ENCODE assay signal across 10 cellular contexts in the genomic region with DNA sequence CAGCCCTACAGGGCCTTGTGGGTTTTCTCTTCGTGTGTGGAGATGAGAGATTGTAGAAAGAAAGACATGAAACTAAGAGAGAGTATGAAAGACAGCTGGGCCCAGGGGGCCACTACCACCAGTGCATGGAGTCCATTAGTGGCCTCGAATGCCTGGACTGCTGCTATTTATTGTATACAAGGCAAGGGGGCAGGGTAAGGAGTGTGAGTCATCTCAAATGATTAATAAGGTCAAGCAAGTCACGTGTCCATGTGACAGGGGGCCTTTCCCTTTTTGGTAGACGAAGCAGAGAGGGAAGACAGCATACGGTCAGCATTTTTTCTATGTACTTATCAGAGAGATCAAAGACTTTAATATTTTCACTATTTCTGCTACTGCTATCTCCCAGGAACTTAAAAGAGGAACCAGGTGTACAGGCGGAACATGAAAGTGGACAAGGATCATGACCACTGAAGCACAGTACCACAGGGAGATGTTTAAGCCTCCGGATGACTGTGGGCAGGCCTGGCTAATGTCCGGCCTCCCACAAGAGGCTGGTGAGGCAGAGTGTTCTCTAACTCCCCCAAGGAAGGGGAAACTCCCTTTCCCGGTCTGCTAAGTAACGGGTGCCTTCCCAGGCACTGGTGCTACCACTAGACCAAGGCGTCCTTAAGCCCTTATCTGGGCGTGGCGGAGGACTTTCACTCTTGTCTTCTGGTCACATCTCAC. TPM values are rescaled to one million over a fixed set of nuclear protein-coding genes. Genes with fewer than 3 reads are reported as not detected.
DNase-seq lines count a peak whose midpoint lies in the region; ATAC-seq, FAIRE-seq and TF ChIP-seq lines count a peak whose summit lies in the region.
"Had no signal": no experiment of that assay in that cellular context is flagged by ENCODE, and none has a peak within 500 bp of the region (broad histone marks: within the 10 kb centered on the region; RNA-seq: fewer than 3 reads in every experiment).

No MANE protein-coding gene starts in this region.

- in situ Hi-C loops in K562 (cut with MboI): loop anchor here (5.0 kb wide), 1 partner anchor 134 kb away; a partner anchor contains a TSS

- DNase-seq in right atrium auricular region (ENCODE audit: low spot score) (peak; percentile 62), cardiac septum (ENCODE audit: low spot score) (no peak), K562 (ENCODE audit: extremely low read depth in 1 of 4, low spot score in 3 of 4) (peak; percentile 31 to 86 (median 39)), lower lobe of right lung (no peak), vagina (ENCODE audit: extremely low spot score in 2 of 2) (no peak)
- DNase-seq: foreskin keratinocyte had no signal

- POLR2A ChIA-PET in K562 (lab: Yijun Ruan, JAX): interaction anchor here (0.5 to 2.0 kb wide), 11 partner anchors 10 to 166 kb away, joined by 3 to 6 read pairs (median 4); a partner anchor contains a TSS

- intact Hi-C loops in cardiac septum (cut with DNase I) (loop anchor here (5.0 kb wide), 1 partner anchor 119 kb away; no protein-coding TSS in a partner anchor), K562 (cut with micrococcal nuclease) (loop anchor here (2.0 to 10.0 kb wide), 4 partner anchors 26 to 444 kb away; a partner anchor contains a TSS), lower lobe of right lung (cut with DNase I) (no loop called here), vagina (cut with DNase I) (loop anchor here (5.0 kb wide), 1 partner anchor 134 kb away; a partner anchor contains a TSS)

- H3K4me2 ChIP-seq in K562 (ENCODE audit: insufficient read depth, low read length): peak overlapping the region; percentile 74

- H3K27ac ChIP-seq in right atrium auricular region (peak overlapping the region; percentile 24 to 62), K562 (ENCODE audit: extremely low read depth, low read depth, low read length) (peak overlapping the region; percentile 89), lower lobe of right lung (peak overlapping the region; percentile 67), vagina (peak overlapping the region; percentile 57)
- H3K27ac ChIP-seq: foreskin keratinocyte, HL-60 had no signal

- peak overlapping the region; percentile 58 to 85; a peak in 3 of 4 replicates for H3K9ac ChIP-seq in K562 (ENCODE audit: insufficient read depth in 1 of 2, low read depth in 2 of 2, low read length in 2 of 2)

- TF ChIP-seq POLR2A in K562 (conservative IDR thresholded peaks at IDR 0.05): peak; percentile 48
- TF ChIP-seq POLR2A in vagina (IDR thresholded peaks at IDR 0.05): no peak

- peak overlapping the region; percentile 89 for H2AFZ ChIP-seq in K562 (ENCODE audit: low read depth, low read length)

- TSS peak; percentile 97 for BruUV-seq in K562 (replicated peaks; lab: Mats Ljungman, UMichigan)

- peak; percentile 32; the same call in 1 of the 2 replicates for TF ChIP-seq EP300 in K562 (IDR thresholded peaks at IDR 0.05; ENCODE audit: low read length)

- H3K4me1 ChIP-seq in right atrium auricular region (peaks cover 0 to 7% of the 10 kb centered on the region in 2 donors), K562 (replicated peaks in 1 of 2; ENCODE audit: control insufficient read depth in 2 of 2, insufficient read depth in 2 of 2, low read length in 2 of 2) (peaks cover 24 to 34% of the 10 kb centered on the region in 2 experiments), lower lobe of right lung (peaks cover 20% of the 10 kb centered on the region), vagina (peaks cover 22% of the 10 kb centered on the region)
- H3K4me1 ChIP-seq: foreskin keratinocyte had no signal

- TF ChIP-seq RAD21 in K562 (CRISPR knock-in tag; conservative IDR thresholded peaks at IDR 0.05 in 1 of 2, IDR thresholded peaks at IDR 0.05 in 1 of 2): no peak

- no peaks in the 10 kb centered on the region for H3K79me2 ChIP-seq in K562 (ENCODE audit: control insufficient read depth, insufficient read depth, low read length)

- TF ChIP-seq CTCF in right atrium auricular region (IDR thresholded peaks at IDR 0.05): no peak
- TF ChIP-seq CTCF in K562 (IDR thresholded peaks at IDR 0.05 in 2 of 3, conservative IDR thresholded peaks at IDR 0.05 in 1 of 3; ENCODE audit: insufficient read depth in 2 of 3, low read depth in 1 of 3, low read length in 3 of 3): no peak
- TF ChIP-seq CTCF in lower lobe of right lung (IDR thresholded peaks at IDR 0.05): no peak
- no peak for TF ChIP-seq CTCF in vagina (IDR thresholded peaks at IDR 0.05)

- H3K27me3 ChIP-seq in right atrium auricular region (no peaks in the 10 kb centered on the region), K562 (ENCODE audit: control insufficient read depth in 2 of 2, insufficient read depth in 2 of 2, low read length in 2 of 2) (no peaks in the 10 kb centered on the region), lower lobe of right lung (ENCODE audit: low read depth) (no peaks in the 10 kb centered on the region), vagina (no peaks in the 10 kb centered on the region)
- H3K27me3 ChIP-seq: foreskin keratinocyte had no signal

- CTCF ChIA-PET in K562 (lab: Yijun Ruan, JAX; ENCODE audit: low intra/inter-chr PET ratio): no interaction called here

- no peaks in the 10 kb centered on the region for H4K20me1 ChIP-seq in K562 (replicated peaks; ENCODE audit: control insufficient read depth, insufficient read depth, low read length)

- FAIRE-seq in K562 (lab: Jason Lieb, UNC): peak; percentile 95

- H3K36me3 ChIP-seq in right atrium auricular region (no peaks in the 10 kb centered on the region), K562 (ENCODE audit: control insufficient read depth, insufficient read depth, low read length) (no peaks in the 10 kb centered on the region), lower lobe of right lung (no peaks in the 10 kb centered on the region), vagina (no peaks in the 10 kb centered on the region)

- 0% methylated on average over 13 of the region's 13 CpGs for WGBS in K562 (ENCODE audit: insufficient coverage, low coverage, missing lambda C conversion rate)

- peak; percentile 76 for ATAC-seq in K562
- ATAC-seq in lower lobe of right lung: peak in 1 of 2 donors; percentile 10
- no peak for ATAC-seq in HG02970 (IDR thresholded peaks at IDR 0.05; ENCODE audit: low FRiP score, unreplicated experiment)
- no peak for ATAC-seq in HG03432 (IDR thresholded peaks at IDR 0.05; ENCODE audit: unreplicated experiment)
- ATAC-seq in HG03442 (IDR thresholded peaks at IDR 0.05; ENCODE audit: unreplicated experiment): no peak
- ATAC-seq: foreskin keratinocyte had no signal

- H3K9me1 ChIP-seq in K562 (ENCODE audit: control insufficient read depth, insufficient read depth, low read length): no peaks in the 10 kb centered on the region

- H3K4me3 ChIP-seq in right atrium auricular region: no peak overlapping the region
- H3K4me3 ChIP-seq in K562: no peak overlapping the region
- no peak overlapping the region for H3K4me3 ChIP-seq in lower lobe of right lung
- no peak overlapping the region for H3K4me3 ChIP-seq in vagina

- H3K9me3 ChIP-seq in right atrium auricular region: no peaks in the 10 kb centered on the region
- H3K9me3 ChIP-seq in K562 (replicated peaks; ENCODE audit: control insufficient read depth, insufficient read depth, low read depth, low read length): no peaks in the 10 kb centered on the region
- H3K9me3 ChIP-seq in lower lobe of right lung: no peaks in the 10 kb centered on the region
- H3K9me3 ChIP-seq in vagina: no peaks in the 10 kb centered on the region

RNA-seq across cellular contexts. Expression of a gene that starts 25.5 kb away (rescaled TPM):
- total RNA-seq in right atrium auricular region (not detected), cardiac septum (not detected), K562 (2014; rRNA removed) (0.33 and 0.77 TPM in 2 replicates), K562 (2014; rRNA removed; fragmentation: Illumina TruSeq; extraction: Trizol) (not detected in 2 replicates), K562 (2015; rRNA removed; fragmentation: Illumina TruSeq; extraction: Trizol) (not detected in 2 replicates), K562 (2021) (not detected in 2 replicates), lower lobe of right lung (not detected), vagina (not detected)
- not detected in 2 replicates for total RNA-seq in K562 (2011; cell fraction: chromatin; rRNA removed; ENCODE audit: low replicate concordance)
- not detected in 2 replicates for total RNA-seq in K562 (2011; cell fraction: nucleolus; rRNA removed)
- total RNA-seq in K562 (2011; cell fraction: nucleoplasm; rRNA removed): not detected in 2 replicates
- polyA plus RNA-seq in K562 (2011; rRNA removed) (not detected in 2 replicates), K562 (2014; fragmentation: Illumina TruSeq; extraction: Trizol) (0.09 TPM in 1 of 2 replicates, not detected in the other), K562 (2014; fragmentation: Nextera tagmentation; extraction: Ambion mirVana) (under 1 TPM in 1 of 2 experiments, not detected in 1; 0.04 TPM), K562 (2014; rRNA removed) (not detected in 2 replicates)
- not detected in 2 replicates for polyA plus RNA-seq in K562 (2011; cell fraction: cytosol; rRNA removed)
- polyA plus RNA-seq in K562 (2011; cell fraction: nucleus; rRNA removed): not detected in 2 replicates
- polyA plus RNA-seq in K562 (2012): 0.30 TPM in 1 of 2 replicates, not detected in the other
- not detected in 2 replicates for polyA minus RNA-seq in K562 (2011; rRNA and poly(A)+ RNA removed)
- not detected in 2 replicates for polyA minus RNA-seq in K562 (2011; cell fraction: cytosol; rRNA and poly(A)+ RNA removed)
- not detected in 2 replicates for polyA minus RNA-seq in K562 (2011; cell fraction: nucleus; rRNA and poly(A)+ RNA removed)
- total RNA-seq: foreskin keratinocyte had no signal
- polyA plus RNA-seq: foreskin keratinocyte had no signal

RNA-seq across cellular contexts. Expression of a gene that starts 28.4 kb away (rescaled TPM):
- 1 to 10 TPM; 3.1 to 3.3 TPM for total RNA-seq in right atrium auricular region
- 1.6 TPM for total RNA-seq in cardiac septum
- 53.2 and 80.3 TPM in 2 replicates for total RNA-seq in K562 (2011; cell fraction: chromatin; rRNA removed; ENCODE audit: low replicate concordance)
- 51.5 and 67.9 TPM in 2 replicates for total RNA-seq in K562 (2011; cell fraction: nucleolus; rRNA removed)
- total RNA-seq in K562 (2011; cell fraction: nucleoplasm; rRNA removed): 56.0 and 63.6 TPM in 2 replicates
- total RNA-seq in K562 (2014; rRNA removed): 15.5 and 17.2 TPM in 2 replicates
- 8.9 TPM in 2 replicates for total RNA-seq in K562 (2014; rRNA removed; fragmentation: Illumina TruSeq; extraction: Trizol)
- total RNA-seq in K562 (2015; rRNA removed; fragmentation: Illumina TruSeq; extraction: Trizol): 5.0 TPM in 2 replicates
- 18.5 and 19.6 TPM in 2 replicates for total RNA-seq in K562 (2021)
- polyA plus RNA-seq in K562 (2011; rRNA removed): 3.2 and 5.0 TPM in 2 replicates
- 2.2 and 4.8 TPM in 2 replicates for polyA plus RNA-seq in K562 (2011; cell fraction: cytosol; rRNA removed)
- 5.3 and 17.6 TPM in 2 replicates for polyA plus RNA-seq in K562 (2011; cell fraction: nucleus; rRNA removed)
- polyA plus RNA-seq in K562 (2012): 4.8 and 9.2 TPM in 2 replicates
- polyA plus RNA-seq in K562 (2014; fragmentation: Illumina TruSeq; extraction: Trizol): 7.9 and 8.8 TPM in 2 replicates
- polyA plus RNA-seq in K562 (2014; fragmentation: Nextera tagmentation; extraction: Ambion mirVana): 1 to 10 TPM; 2.3 to 3.1 TPM
- 16.3 and 18.3 TPM in 2 replicates for polyA plus RNA-seq in K562 (2014; rRNA removed)
- 1.1 and 3.1 TPM in 2 replicates for polyA minus RNA-seq in K562 (2011; rRNA and poly(A)+ RNA removed)
- 1.4 and 4.4 TPM in 2 replicates for polyA minus RNA-seq in K562 (2011; cell fraction: cytosol; rRNA and poly(A)+ RNA removed)
- 3.2 and 5.3 TPM in 2 replicates for polyA minus RNA-seq in K562 (2011; cell fraction: nucleus; rRNA and poly(A)+ RNA removed)
- total RNA-seq in lower lobe of right lung: 13.2 TPM
- total RNA-seq in vagina: 6.4 TPM

RNA-seq across cellular contexts. Expression of a gene that starts 30.0 kb away (rescaled TPM):
- total RNA-seq in right atrium auricular region (10 to 100 TPM; 32.3 to 37.5 TPM), cardiac septum (48.9 TPM), K562 (2014; rRNA removed) (57.8 and 69.7 TPM in 2 replicates), K562 (2014; rRNA removed; fragmentation: Illumina TruSeq; extraction: Trizol) (12.4 and 18.9 TPM in 2 replicates), K562 (2015; rRNA removed; fragmentation: Illumina TruSeq; extraction: Trizol) (31.4 and 32.6 TPM in 2 replicates), K562 (2021) (79.6 and 84.8 TPM in 2 replicates), lower lobe of right lung (60.7 TPM), vagina (41.5 TPM)
- total RNA-seq in K562 (2011; cell fraction: chromatin; rRNA removed; ENCODE audit: low replicate concordance): 51.3 and 119 TPM in 2 replicates
- 57.0 and 58.4 TPM in 2 replicates for total RNA-seq in K562 (2011; cell fraction: nucleolus; rRNA removed)
- total RNA-seq in K562 (2011; cell fraction: nucleoplasm; rRNA removed): 47.7 and 57.1 TPM in 2 replicates
- polyA plus RNA-seq in K562 (2011; rRNA removed) (29.7 and 54.4 TPM in 2 replicates), K562 (2014; fragmentation: Illumina TruSeq; extraction: Trizol) (53.9 and 68.4 TPM in 2 replicates), K562 (2014; fragmentation: Nextera tagmentation; extraction: Ambion mirVana) (10 to 100 TPM in 1 of 2 experiments, 1 to 10 TPM in 1; 3.4 to 17.0 TPM), K562 (2014; rRNA removed) (61.3 and 70.5 TPM in 2 replicates)
- 62.1 and 122 TPM in 2 replicates for polyA plus RNA-seq in K562 (2011; cell fraction: cytosol; rRNA removed)
- 58.1 and 87.7 TPM in 2 replicates for polyA plus RNA-seq in K562 (2011; cell fraction: nucleus; rRNA removed)
- polyA plus RNA-seq in K562 (2012): 50.4 and 57.4 TPM in 2 replicates
- 19.9 and 22.6 TPM in 2 replicates for polyA minus RNA-seq in K562 (2011; rRNA and poly(A)+ RNA removed)
- polyA minus RNA-seq in K562 (2011; cell fraction: cytosol; rRNA and poly(A)+ RNA removed): 31.7 and 42.9 TPM in 2 replicates
- 13.1 and 17.9 TPM in 2 replicates for polyA minus RNA-seq in K562 (2011; cell fraction: nucleus; rRNA and poly(A)+ RNA removed)

RNA-seq across cellular contexts. Expression of a gene that starts 34.1 kb away (rescaled TPM):
- total RNA-seq in right atrium auricular region: not detected
- 0.83 TPM for total RNA-seq in cardiac septum
- 23.8 and 28.5 TPM in 2 replicates for total RNA-seq in K562 (2011; cell fraction: chromatin; rRNA removed; ENCODE audit: low replicate concordance)
- total RNA-seq in K562 (2011; cell fraction: nucleolus; rRNA removed): 10.5 and 17.9 TPM in 2 replicates
- 18.7 and 19.0 TPM in 2 replicates for total RNA-seq in K562 (2011; cell fraction: nucleoplasm; rRNA removed)
- 0.14 and 0.78 TPM in 2 replicates for total RNA-seq in K562 (2014; rRNA removed)
- total RNA-seq in K562 (2014; rRNA removed; fragmentation: Illumina TruSeq; extraction: Trizol): 0.61 and 1.3 TPM in 2 replicates
- 0.40 and 0.49 TPM in 2 replicates for total RNA-seq in K562 (2015; rRNA removed; fragmentation: Illumina TruSeq; extraction: Trizol)
- total RNA-seq in K562 (2021): 2.1 and 2.2 TPM in 2 replicates
- polyA plus RNA-seq in K562 (2011; rRNA removed): 0.54 and 0.57 TPM in 2 replicates
- polyA plus RNA-seq in K562 (2011; cell fraction: cytosol; rRNA removed): 0.16 and 0.67 TPM in 2 replicates
- polyA plus RNA-seq in K562 (2011; cell fraction: nucleus; rRNA removed): 3.1 and 3.5 TPM in 2 replicates
- polyA plus RNA-seq in K562 (2012): 1.4 and 1.7 TPM in 2 replicates
- 0.29 and 1.1 TPM in 2 replicates for polyA plus RNA-seq in K562 (2014; fragmentation: Illumina TruSeq; extraction: Trizol)
- under 1 TPM; 0.24 to 0.73 TPM for polyA plus RNA-seq in K562 (2014; fragmentation: Nextera tagmentation; extraction: Ambion mirVana)
- polyA plus RNA-seq in K562 (2014; rRNA removed): 0.39 and 1.2 TPM in 2 replicates
- 0.63 TPM in 1 of 2 replicates, not detected in the other for polyA minus RNA-seq in K562 (2011; rRNA and poly(A)+ RNA removed)
- not detected in 2 replicates for polyA minus RNA-seq in K562 (2011; cell fraction: cytosol; rRNA and poly(A)+ RNA removed)
- 0.67 and 0.89 TPM in 2 replicates for polyA minus RNA-seq in K562 (2011; cell fraction: nucleus; rRNA and poly(A)+ RNA removed)
- total RNA-seq in lower lobe of right lung: 2.9 TPM
- 2.2 TPM for total RNA-seq in vagina

RNA-seq across cellular contexts. Expression of a gene that starts 40.4 kb away (rescaled TPM):
- total RNA-seq in right atrium auricular region (10 to 100 TPM; 13.6 to 22.9 TPM), cardiac septum (13.6 TPM), K562 (2014; rRNA removed) (2.7 and 3.7 TPM in 2 replicates), K562 (2014; rRNA removed; fragmentation: Illumina TruSeq; extraction: Trizol) (0.58 and 0.61 TPM in 2 replicates), K562 (2015; rRNA removed; fragmentation: Illumina TruSeq; extraction: Trizol) (1.4 and 1.7 TPM in 2 replicates), K562 (2021) (3.4 and 4.6 TPM in 2 replicates), lower lobe of right lung (33.4 TPM), vagina (31.2 TPM)
- total RNA-seq in K562 (2011; cell fraction: chromatin; rRNA removed; ENCODE audit: low replicate concordance): 10.4 and 13.7 TPM in 2 replicates
- 7.4 and 8.8 TPM in 2 replicates for total RNA-seq in K562 (2011; cell fraction: nucleolus; rRNA removed)
- total RNA-seq in K562 (2011; cell fraction: nucleoplasm; rRNA removed): 10.0 and 11.1 TPM in 2 replicates
- polyA plus RNA-seq in K562 (2011; rRNA removed) (1.4 and 2.1 TPM in 2 replicates), K562 (2014; fragmentation: Illumina TruSeq; extraction: Trizol) (1.5 and 2.6 TPM in 2 replicates), K562 (2014; fragmentation: Nextera tagmentation; extraction: Ambion mirVana) (under 1 TPM; 0.20 to 0.24 TPM), K562 (2014; rRNA removed) (4.7 and 6.1 TPM in 2 replicates)
- 2.3 and 3.3 TPM in 2 replicates for polyA plus RNA-seq in K562 (2011; cell fraction: cytosol; rRNA removed)
- polyA plus RNA-seq in K562 (2011; cell fraction: nucleus; rRNA removed): 5.2 and 8.5 TPM in 2 replicates
- polyA plus RNA-seq in K562 (2012): 3.2 and 5.2 TPM in 2 replicates
- 1.1 and 1.6 TPM in 2 replicates for polyA minus RNA-seq in K562 (2011; rRNA and poly(A)+ RNA removed)
- polyA minus RNA-seq in K562 (2011; cell fraction: cytosol; rRNA and poly(A)+ RNA removed): 1.0 and 4.6 TPM in 2 replicates
- 1.3 and 2.0 TPM in 2 replicates for polyA minus RNA-seq in K562 (2011; cell fraction: nucleus; rRNA and poly(A)+ RNA removed)

Comparison
In these comparisons a context has a peak if more than half of its experiments do, and no peak if none do; other contexts are left out.
1. DNase-seq: peak in right atrium auricular region (single experiment) and K562 (4 of 4); none in cardiac septum (single experiment), lower lobe of right lung (single experiment) and vagina (0 of 2).
2. Peak in every context shown above with its lines, with median percentiles within 50 percentile points of each other: H3K27ac ChIP-seq.